In the genomic region with DNA sequence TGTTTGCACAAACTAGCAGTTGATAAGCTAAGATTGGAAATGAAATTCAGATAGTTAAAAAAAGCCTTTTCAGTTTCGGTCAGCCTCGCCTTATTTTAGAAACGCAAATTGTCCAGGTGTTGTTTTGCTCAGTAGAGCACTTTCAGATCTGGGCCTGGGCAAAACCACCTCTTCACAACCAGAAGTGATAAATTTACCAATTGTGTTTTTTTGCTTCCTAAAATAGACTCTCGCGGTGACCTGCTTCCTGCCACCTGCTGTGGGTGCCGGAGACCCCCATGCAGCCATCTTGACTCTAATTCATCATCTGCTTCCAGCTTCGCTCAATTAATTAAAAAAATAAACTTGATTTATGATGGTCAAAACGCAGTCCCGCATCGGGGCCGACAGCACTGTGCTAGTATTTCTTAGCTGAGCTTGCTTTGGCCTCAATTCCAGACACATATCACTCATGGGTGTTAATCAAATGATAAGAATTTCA, we compare ENCODE assay signal across 1 cellular context.
TF ChIP-seq lines count a peak whose summit lies in the region.

No MANE protein-coding gene starts in this region.

TF ChIP-seq in GM23338, 12 proteins besides CTCF, POLR2A, EP300 and RAD21 (continued from another document):
- TF ChIP-seq REST (IDR thresholded peaks at IDR 0.05; ENCODE audit: unreplicated experiment): no peak
- TF ChIP-seq EZH2 (IDR thresholded peaks at IDR 0.05; ENCODE audit: low read depth, unreplicated experiment): no peak
- TF ChIP-seq ZNF331 (CRISPR knock-in tag; IDR thresholded peaks at IDR 0.05; ENCODE audit: low read depth): no peak
- TF ChIP-seq JUNB (IDR thresholded peaks at IDR 0.05; ENCODE audit: unreplicated experiment): no peak
- TF ChIP-seq EZH2phosphoT487 (IDR thresholded peaks at IDR 0.05; ENCODE audit: unreplicated experiment): no peak
- TF ChIP-seq STAT1 (IDR thresholded peaks at IDR 0.05; ENCODE audit: unreplicated experiment): no peak
